ENCODE assay signal across 14 cellular contexts in genomic region chr3:128849776-128850542, GRCh38. TPM values are rescaled to one million over a fixed set of nuclear protein-coding genes. Genes with fewer than 3 reads are reported as not detected.
DNase-seq lines count a peak whose midpoint lies in the region; ATAC-seq and TF ChIP-seq lines count a peak whose summit lies in the region.
"Had no signal": no experiment of that assay in that cellular context is flagged by ENCODE, and none has a peak within 500 bp of the region (broad histone marks: within the 10 kb centered on the region; RNA-seq: fewer than 3 reads in every experiment).

No MANE protein-coding gene starts in this region.

- no peak overlapping the region for H3K4me3 Mint-ChIP-seq in CD4-positive, alpha-beta T cell
- no peak overlapping the region for H3K4me3 Mint-ChIP-seq in immature natural killer cell
- H3K4me3 Mint-ChIP-seq: activated CD8-positive, alpha-beta memory T cell treated with anti-CD3 and anti-CD28 coated beads, Interleukin-2, amount 10 ng/mL, durations not matched to agents 7 days and 5 days; brain; memory B cell had no signal

- peaks cover 13% of the 10 kb centered on the region for H3K9me3 ChIP-seq in CD4-positive, alpha-beta T cell (ENCODE audit: control insufficient read depth, low read length)

- H3K4me1 Mint-ChIP-seq in CD4-positive, alpha-beta T cell (ENCODE audit: low read depth): peaks cover 12% of the 10 kb centered on the region
- H3K4me1 Mint-ChIP-seq in immature natural killer cell: peaks cover 11 to 13% of the 10 kb centered on the region in 2 donors

- no peaks in the 10 kb centered on the region for H3K27me3 ChIP-seq in CD4-positive, alpha-beta T cell (ENCODE audit: control insufficient read depth, insufficient read depth, low read length)

- peak; percentile 9 for DNase-seq in ACHN
- peak; percentile 45 for DNase-seq in ELR (ENCODE audit: low read depth)
- peak; percentile 79 for DNase-seq in RPMI7951 (ENCODE audit: low read depth)
- no peak for DNase-seq in epithelial cell of proximal tubule (ENCODE audit: low read depth)
- no peak for DNase-seq in CD4-positive, alpha-beta T cell
- no peak for DNase-seq in immature natural killer cell
- no peak for DNase-seq in DMS153 treated with DMSO at 0.1 percent for 48 hours (lab: John Stamatoyannopoulos, UW; ENCODE audit: unreplicated experiment)
- DNase-seq: activated CD8-positive, alpha-beta memory T cell treated with anti-CD3 and anti-CD28 coated beads, Interleukin-2, amount 10 ng/mL, durations not matched to agents 7 days and 5 days; NCI-H2081 treated with DMSO at 0.1 percent for 48 hours had no signal

- H3K27me3 Mint-ChIP-seq in CD4-positive, alpha-beta T cell: no peaks in the 10 kb centered on the region
- peaks cover 0 to 4% (median 3%) of the 10 kb centered on the region in 3 donors for H3K27me3 Mint-ChIP-seq in immature natural killer cell (ENCODE audit: low read depth in 3 of 3)
- H3K27me3 Mint-ChIP-seq: activated CD8-positive, alpha-beta memory T cell treated with anti-CD3 and anti-CD28 coated beads, Interleukin-2, amount 10 ng/mL, durations not matched to agents 7 days and 5 days; brain; memory B cell had no signal

- peak; percentile 12 for TF ChIP-seq CTCF in epithelial cell of proximal tubule (conservative IDR thresholded peaks at IDR 0.05; ENCODE audit: low read depth, low read length)
- TF ChIP-seq CTCF in CD4-positive, alpha-beta T cell (IDR thresholded peaks at IDR 0.05): no peak

- in situ Hi-C loops in ACHN (cut with HindIII; ENCODE audit: low pct_ligation_motif_present, low pct_unique_long_range_greater_than_20kb, low sequenced_read_pairs): no loop called here

- no peak overlapping the region for H3K4me3 ChIP-seq in epithelial cell of proximal tubule (ENCODE audit: low read depth, low read length)
- H3K4me3 ChIP-seq: SK-N-MC had no signal

- peaks cover 1% of the 10 kb centered on the region for H3K36me3 Mint-ChIP-seq in CD4-positive, alpha-beta T cell (ENCODE audit: low read depth)
- peaks cover 3 to 7% (median 6%) of the 10 kb centered on the region in 3 donors for H3K36me3 Mint-ChIP-seq in immature natural killer cell

- H3K27ac Mint-ChIP-seq in CD4-positive, alpha-beta T cell: no peak overlapping the region
- no peak overlapping the region for H3K27ac Mint-ChIP-seq in immature natural killer cell
- H3K27ac Mint-ChIP-seq: activated CD8-positive, alpha-beta memory T cell treated with anti-CD3 and anti-CD28 coated beads, Interleukin-2, amount 10 ng/mL, durations not matched to agents 7 days and 5 days; brain; memory B cell had no signal

- CTCF ChIA-PET in CD4-positive, alpha-beta T cell (lab: Charles Lee): no interaction called here

- no peak overlapping the region for H3K27ac ChIP-seq in CD4-positive, alpha-beta T cell (ENCODE audit: low read depth, low read length)
- H3K27ac ChIP-seq: SK-N-MC had no signal

- ATAC-seq in CD4-positive, alpha-beta T cell (ENCODE audit: poor library complexity): no peak
- no peak for ATAC-seq in GM19328 (IDR thresholded peaks at IDR 0.05; ENCODE audit: unreplicated experiment)
- ATAC-seq: activated CD8-positive, alpha-beta memory T cell treated with anti-CD3 and anti-CD28 coated beads, Interleukin-2, amount 10 ng/mL, durations not matched to agents 7 days and 5 days; right cardiac atrium had no signal

- no peaks in the 10 kb centered on the region for H3K9me3 Mint-ChIP-seq in CD4-positive, alpha-beta T cell
- H3K9me3 Mint-ChIP-seq in immature natural killer cell: peaks cover 2 to 14% (median 7%) of the 10 kb centered on the region in 6 donors

- intact Hi-C loops in CD4-positive, alpha-beta T cell (cut with DNase I, micrococcal nuclease): no loop called here

- POLR2A ChIA-PET in CD4-positive, alpha-beta T cell (lab: Charles Lee): no interaction called here

RNA-seq across cellular contexts. Expression of gene ACAD9, which starts 29.5 kb away (rescaled TPM):
- total RNA-seq in RPMI7951 (2014; rRNA removed; shearing (Covaris generic)): 37.6 and 40.0 TPM in 2 replicates
- 42.8 and 44.6 TPM in 2 replicates for total RNA-seq in epithelial cell of proximal tubule
- 10 to 100 TPM; 64.8 to 71.6 TPM for total RNA-seq in CD4-positive, alpha-beta T cell
- polyA plus RNA-seq in immature natural killer cell: 10 to 100 TPM; 11.8 to 18.9 (median 16.4) TPM

Comparison
In these comparisons a context has a peak if more than half of its experiments do, and no peak if none do; other contexts are left out.
1. DNase-seq: peak in ACHN (single experiment), ELR (single experiment) and RPMI7951 (single experiment); none in epithelial cell of proximal tubule (single experiment), CD4-positive, alpha-beta T cell (0 of 10), immature natural killer cell (0 of 3) and DMS153 treated with DMSO at 0.1 percent for 48 hours (single experiment).